In genomic region chr1:221708076-221708571, GRCh38 we compare ENCODE assay signal across 8 cellular contexts. TPM values are rescaled to one million over a fixed set of nuclear protein-coding genes. Genes with fewer than 3 reads are reported as not detected.
DNase-seq lines count a peak whose midpoint lies in the region; ATAC-seq and TF ChIP-seq lines count a peak whose summit lies in the region.

No MANE protein-coding gene starts in this region.

- ATAC-seq in GM19463 (IDR thresholded peaks at IDR 0.05; ENCODE audit: unreplicated experiment), result peak; percentile 64
- peak; percentile 39 for ATAC-seq in HG03558 (IDR thresholded peaks at IDR 0.05; ENCODE audit: extremely low read depth, unreplicated experiment)
- ATAC-seq in heart right ventricle, result peak; percentile 46 to 69 (median 56)

- intact Hi-C loops in heart right ventricle (cut with DNase I), result no loop called here

- no peaks in the 10 kb centered on the region for H3K27me3 ChIP-seq in heart right ventricle

- H3K36me3 ChIP-seq in heart right ventricle, result peaks cover 0 to 32% (median 0%) of the 10 kb centered on the region in 9 donors

- H3K27ac ChIP-seq in heart right ventricle, result peak overlapping the region in 3 of 10 donors; percentile 31 to 76 (median 42)

- H3K4me3 ChIP-seq in heart right ventricle, result no peak overlapping the region

- WGBS in heart right ventricle, 2 donors, result 73 to 74% methylated on average over 5 of the region's 5 CpGs

- H3K9me3 ChIP-seq in heart right ventricle, result no peaks in the 10 kb centered on the region

- peak; percentile 100 for DNase-seq in GF-D8 (lab: John Stamatoyannopoulos, UW)
- peak; percentile 38 for DNase-seq in activated CD4-positive, CD25-positive, alpha-beta regulatory T cell treated with anti-CD3 and anti-CD28 coated beads, Interleukin-2, amount 50 U/mL, for 72 hours
- no peak for DNase-seq in heart right ventricle
- DNase-seq in stimulated activated CD8-positive, alpha-beta memory T cell treated with anti-CD3 and anti-CD28 coated beads, Interleukin-15, amount 100 ng/mL, for 1 hour (ENCODE audit: low read depth), result peak; percentile 16
- no peak for DNase-seq in dermis blood vessel endothelial cell
- no peak for DNase-seq in effector CD8-positive, alpha-beta T cell (lab: John Stamatoyannopoulos, UW)

- peaks cover 0 to 87% (median 5%) of the 10 kb centered on the region in 9 donors for H3K4me1 ChIP-seq in heart right ventricle

- TF ChIP-seq CTCF in heart right ventricle (IDR thresholded peaks at IDR 0.05), result no peak

RNA-seq across cellular contexts. Expression of gene DUSP10, which starts 33.8 kb away (rescaled TPM):
- total RNA-seq in heart right ventricle (1 to 10 TPM; 1.8 to 9.7 (median 4.0) TPM), dermis blood vessel endothelial cell (4.2 and 5.8 TPM in 2 replicates)
- polyA plus RNA-seq in heart right ventricle, result 1 to 10 TPM; 2.8 to 3.6 TPM

Comparison
In these comparisons a context has a peak if more than half of its experiments do, and no peak if none do; other contexts are left out.
1. DNase-seq: peak in GF-D8 (single experiment), activated CD4-positive, CD25-positive, alpha-beta regulatory T cell treated with anti-CD3 and anti-CD28 coated beads, Interleukin-2, amount 50 U/mL, for 72 hours (single experiment) and stimulated activated CD8-positive, alpha-beta memory T cell treated with anti-CD3 and anti-CD28 coated beads, Interleukin-15, amount 100 ng/mL, for 1 hour (single experiment); none in heart right ventricle (0 of 2), dermis blood vessel endothelial cell (single experiment) and effector CD8-positive, alpha-beta T cell (single experiment).
2. Peak in every context shown above with its lines, with median percentiles within 50 percentile points of each other: ATAC-seq.